ENCODE assay signal across 11 cellular contexts in the genomic region with DNA sequence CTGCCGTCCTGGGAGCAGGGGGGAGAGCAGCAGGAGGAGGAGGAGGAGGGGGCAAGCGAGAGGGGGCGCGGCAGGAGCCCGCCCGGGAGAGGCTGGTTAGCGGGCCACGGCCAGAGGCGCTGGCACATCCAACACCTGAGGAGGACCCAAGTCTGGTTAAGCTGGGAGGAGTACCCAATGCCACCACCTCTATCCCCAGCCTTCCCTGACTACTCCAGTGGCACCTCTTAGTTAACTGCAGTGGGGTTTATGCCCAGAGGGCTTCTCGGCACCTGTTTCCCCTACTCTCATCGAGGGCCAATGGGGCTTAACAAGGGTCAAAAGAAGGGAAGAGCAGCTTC. TPM values are rescaled to one million over a fixed set of nuclear protein-coding genes. Genes with fewer than 3 reads are reported as not detected.
DNase-seq lines count a peak whose midpoint lies in the region; ATAC-seq, FAIRE-seq and TF ChIP-seq lines count a peak whose summit lies in the region.
"Had no signal": no experiment of that assay in that cellular context is flagged by ENCODE, and none has a peak within 500 bp of the region (broad histone marks: within the 10 kb centered on the region; RNA-seq: fewer than 3 reads in every experiment).

No MANE protein-coding gene starts in this region.

- peak overlapping the region; percentile 75 to 90 (median 83) for H3K4me3 Mint-ChIP-seq in naive thymus-derived CD4-positive, alpha-beta T cell

- H3K79me2 ChIP-seq in GM12878 (ENCODE audit: control insufficient read depth, insufficient read depth, low read length) = no peaks in the 10 kb centered on the region; the same call in 1 of the 2 replicates

- POLR2A ChIA-PET in GM12878 (lab: Charles Lee) = interaction anchor here (1.0 to 3.6 kb wide), 3 partner anchors 11 to 45 kb away, joined by 3 to 12 read pairs (median 3); no protein-coding TSS in a partner anchor
- POLR2A ChIA-PET in naive thymus-derived CD4-positive, alpha-beta T cell (lab: Charles Lee) = interaction anchor here (1.3 to 8.9 kb wide), 4 partner anchors 9 to 33 kb away, joined by 4 to 80 read pairs (median 5); partner anchors contain the start of genes ABI3 and GNGT2

- H4K20me1 ChIP-seq in BLaER1 (peaks cover 30% of the 10 kb centered on the region), GM12878 (ENCODE audit: control insufficient read depth, insufficient read depth) (0 out of 2 replicates have a peak, but pooled peaks cover 7% of the 10 kb centered on the region)

- H3K27me3 Mint-ChIP-seq in naive thymus-derived CD4-positive, alpha-beta T cell = peaks cover 0 to 29% (median 0%) of the 10 kb centered on the region in 5 donors

- H3K27ac ChIP-seq in BLaER1 (no peak overlapping the region), GM12878 (ENCODE audit: control insufficient read depth, insufficient read depth) (no peak overlapping the region)
- no peak overlapping the region for H3K27ac ChIP-seq in naive thymus-derived CD4-positive, alpha-beta T cell (ENCODE audit: low read depth, low read length)
- H3K27ac ChIP-seq: gastroesophageal sphincter, KMS-11 had no signal

- H2AFZ ChIP-seq in GM12878 (ENCODE audit: control insufficient read depth, low read depth, low read length) = no peak overlapping the region

- FAIRE-seq in GM12878 (lab: Jason Lieb, UNC) = no peak

- H3K9me3 ChIP-seq in BLaER1 (no peaks in the 10 kb centered on the region), ES-I3 (ENCODE audit: control insufficient read depth, insufficient read depth, low read length) (no peaks in the 10 kb centered on the region), GM12878 (replicated peaks; ENCODE audit: control insufficient read depth, insufficient read depth, low read length) (no peaks in the 10 kb centered on the region), HAP-1 (no peaks in the 10 kb centered on the region)
- H3K9me3 ChIP-seq in naive thymus-derived CD4-positive, alpha-beta T cell (ENCODE audit: control insufficient read depth in 2 of 3, low read length in 3 of 3) = no peaks in the 10 kb centered on the region
- H3K9me3 ChIP-seq: gastroesophageal sphincter had no signal

- H3K27ac Mint-ChIP-seq in naive thymus-derived CD4-positive, alpha-beta T cell = peak overlapping the region in 2 of 9 donors; percentile 28 to 43

- H3K4me1 Mint-ChIP-seq in naive thymus-derived CD4-positive, alpha-beta T cell = peaks cover 7 to 47% (median 27%) of the 10 kb centered on the region in 7 donors

- SMC1A ChIA-PET in GM12878 (lab: Charles Lee; ENCODE audit: uncharacterized antibody, unreplicated experiment) = interaction anchor here (3.2 to 7.3 kb wide), 3 partner anchors 9 to 44 kb away, joined by 20 to 118 read pairs (median 22); no protein-coding TSS in a partner anchor

- H3K9me3 Mint-ChIP-seq in naive thymus-derived CD4-positive, alpha-beta T cell = peaks cover 0 to 1% (median 0%) of the 10 kb centered on the region in 11 donors

- peak overlapping the region; percentile 91 for H3K4me2 ChIP-seq in BLaER1
- H3K4me2 ChIP-seq in GM12878 (ENCODE audit: control insufficient read depth, insufficient read depth) = no peak overlapping the region
- H3K4me2 ChIP-seq: KMS-11 had no signal

- no peaks in the 10 kb centered on the region for H3K36me3 ChIP-seq in BLaER1
- H3K36me3 ChIP-seq in ES-I3 (ENCODE audit: insufficient read depth, low read length) = no peaks in the 10 kb centered on the region
- H3K36me3 ChIP-seq in GM12878 (ENCODE audit: control insufficient read depth in 2 of 2, insufficient read depth in 2 of 2, low read length in 1 of 2) = peaks cover 5 to 13% of the 10 kb centered on the region in 2 experiments
- peaks cover 0 to 16% (median 7%) of the 10 kb centered on the region in 3 experiments for H3K36me3 ChIP-seq in naive thymus-derived CD4-positive, alpha-beta T cell (ENCODE audit: control insufficient read depth in 2 of 3, insufficient read depth in 3 of 3, low read length in 3 of 3)
- H3K36me3 ChIP-seq in HAP-1 (replicated peaks) = no peaks in the 10 kb centered on the region
- H3K36me3 ChIP-seq: gastroesophageal sphincter had no signal

- 56% methylated on average over 10 of the region's 11 CpGs for WGBS in GM12878 (ENCODE audit: insufficient coverage, insufficient replicate concordance, low lambda C conversion rate, missing lambda C conversion rate)

- TF ChIP-seq EP300 in GM12878 (IDR thresholded peaks at IDR 0.05; ENCODE audit: borderline replicate concordance in 1 of 2, control insufficient read depth in 1 of 2, low read depth in 2 of 2, low read length in 2 of 2) = no peak

- no peak for DNase-seq in GM12878 (ENCODE audit: low read depth, low spot score)
- no peak for DNase-seq in naive thymus-derived CD4-positive, alpha-beta T cell
- DNase-seq in NCI-H2107 (lab: John Stamatoyannopoulos, UW) = no peak
- DNase-seq in NCI-H1048 (lab: John Stamatoyannopoulos, UW) = no peak
- no peak for DNase-seq in HAP-1 (ENCODE audit: low spot score in 2 of 2)
- no peak for DNase-seq in hypothalamus (lab: John Stamatoyannopoulos, UW)
- DNase-seq: NCI-H2171 treated with DMSO at 0.1 percent for 48 hours had no signal

- no peak for TF ChIP-seq POLR2A in GM12878 (IDR thresholded peaks at IDR 0.05; ENCODE audit: low read depth, low read length)

- in situ Hi-C loops in GM12878 (cut with MboI) (loop anchor here (10.0 kb wide), 1 partner anchor 50 kb away; no protein-coding TSS in a partner anchor), HAP-1 (cut with MboI; ENCODE audit: low sequenced_read_pairs) (no loop called here)

- no peak overlapping the region for H3K9ac ChIP-seq in BLaER1
- peak overlapping the region; percentile 52; the same call in 1 of the 2 replicates for H3K9ac ChIP-seq in ES-I3 (ENCODE audit: low read depth, low read length)
- H3K9ac ChIP-seq in GM12878 (ENCODE audit: control insufficient read depth, insufficient read depth, low read length) = no peak overlapping the region
- H3K9ac ChIP-seq: KMS-11 had no signal

- H3K36me3 Mint-ChIP-seq in naive thymus-derived CD4-positive, alpha-beta T cell = peaks cover 0 to 28% (median 4%) of the 10 kb centered on the region in 5 donors

- no peak for TF ChIP-seq RAD21 in GM12878 (IDR thresholded peaks at IDR 0.05; ENCODE audit: insufficient read depth, low read depth, low read length)

- no TSS peak for BruUV-seq in GM12878 (replicated peaks; lab: Mats Ljungman, UMichigan)

- RAD21 ChIA-PET in GM12878 (lab: Charles Lee; ENCODE audit: unreplicated experiment) = interaction anchor here (0.6 to 5.9 kb wide), 5 partner anchors 8 to 171 kb away, joined by 3 to 72 read pairs (median 35); partner anchors contain the start of genes ABI3 and GNGT2

- no peak for TF ChIP-seq CTCF in GM12878 (IDR thresholded peaks at IDR 0.05 in 2 of 3, conservative IDR thresholded peaks at IDR 0.05 in 1 of 3; ENCODE audit: control insufficient read depth in 2 of 3, extremely low read depth in 1 of 3, insufficient read depth in 1 of 3, low read depth in 3 of 3, low read length in 3 of 3)

- H3K4me3 ChIP-seq in BLaER1 = peak overlapping the region; percentile 56
- H3K4me3 ChIP-seq in GM12878 = no peak overlapping the region
- peak overlapping the region; percentile 56 for H3K4me3 ChIP-seq in naive thymus-derived CD4-positive, alpha-beta T cell (ENCODE audit: low read length)
- H3K4me3 ChIP-seq in HAP-1 = no peak overlapping the region

- ATAC-seq in GM12878 = no peak
- ATAC-seq in naive thymus-derived CD4-positive, alpha-beta T cell = no peak
- ATAC-seq: gastroesophageal sphincter had no signal

- intact Hi-C loops in GM12878 (cut with micrococcal nuclease; ENCODE audit: unreplicated experiment) = loop anchor here (5.0 kb wide), 1 partner anchor 193 kb away; no protein-coding TSS in a partner anchor
- intact Hi-C loops in naive thymus-derived CD4-positive, alpha-beta T cell (cut with micrococcal nuclease) = loop anchor here in 1 of 2 donors (10.0 kb wide), 1 partner anchor 280 kb away; the partner anchor contains the start of gene SNF8

- CTCF ChIA-PET in GM12878 (lab: Yijun Ruan, JAX) = interaction anchor here (1.8 to 8.2 kb wide), 4 partner anchors 14 to 67 kb away, joined by 8 to 178 read pairs (median 51); partner anchors contain the start of gene ABI3
- CTCF ChIA-PET in naive thymus-derived CD4-positive, alpha-beta T cell (lab: Charles Lee) = interaction anchor here (0.9 to 7.0 kb wide), 4 partner anchors 13 to 42 kb away, joined by 3 to 143 read pairs (median 35); partner anchors contain the start of genes ABI3 and GNGT2

- H3K27me3 ChIP-seq in BLaER1 (peaks cover 65% of the 10 kb centered on the region), GM12878 (replicated peaks in 1 of 2; ENCODE audit: control insufficient read depth in 2 of 2, insufficient read depth in 2 of 2, low read length in 1 of 2) (no peaks in the 10 kb centered on the region), HAP-1 (ENCODE audit: low read depth) (no peaks in the 10 kb centered on the region)
- H3K27me3 ChIP-seq in naive thymus-derived CD4-positive, alpha-beta T cell (ENCODE audit: control insufficient read depth in 2 of 2, insufficient read depth in 2 of 2, low read length in 2 of 2) = no peaks in the 10 kb centered on the region

- peaks cover 39% of the 10 kb centered on the region for H3K4me1 ChIP-seq in BLaER1
- peaks cover 7% of the 10 kb centered on the region; the same call in 1 of the 2 replicates for H3K4me1 ChIP-seq in ES-I3 (ENCODE audit: insufficient read depth, low read length)
- H3K4me1 ChIP-seq in GM12878 (ENCODE audit: control insufficient read depth, insufficient read depth, low read length) = peaks cover 28% of the 10 kb centered on the region
- peaks cover 22 to 38% of the 10 kb centered on the region in 2 donors for H3K4me1 ChIP-seq in naive thymus-derived CD4-positive, alpha-beta T cell (ENCODE audit: control insufficient read depth in 2 of 2, insufficient read depth in 2 of 2, low read length in 2 of 2)
- H3K4me1 ChIP-seq in HAP-1 = no peaks in the 10 kb centered on the region

RNA-seq across cellular contexts. Expression of gene PHOSPHO1, which starts 5.6 kb away (rescaled TPM):
- total RNA-seq in GM12878 (2013; cell fraction: nucleolus; rRNA removed) = not detected in 2 replicates
- total RNA-seq in GM12878 (2014; rRNA removed) (0.11 and 0.23 TPM in 2 replicates), GM12878 (2014; rRNA removed; fragmentation: Illumina TruSeq; extraction: Trizol) (0.09 TPM in 1 of 2 replicates, not detected in the other), GM12878 (2021) (0.21 and 0.26 TPM in 2 replicates)
- polyA plus RNA-seq in GM12878 (2011; ENCODE audit: low read depth) = 0.79 TPM
- polyA plus RNA-seq in GM12878 (2011; rRNA removed) (not detected in 2 replicates), GM12878 (2014; fragmentation: Illumina TruSeq; extraction: Trizol) (0.03 TPM in 1 of 2 replicates, not detected in the other), GM12878 (2014; fragmentation: Nextera tagmentation; extraction: Ambion mirVana) (under 1 TPM in 1 of 2 experiments, not detected in 1; 0.04 TPM), GM12878 (2014; rRNA removed) (0.06 TPM in 1 of 2 replicates, not detected in the other), GM12878 (2016; fragmentation: Nextera tagmentation; extraction: Ambion mirVana) (1 to 10 TPM in 1 of 2 experiments, under 1 TPM in 1; 0.84 to 1.5 TPM)
- not detected in 2 replicates for polyA plus RNA-seq in GM12878 (2011; cell fraction: cytosol; rRNA removed)
- polyA plus RNA-seq in GM12878 (2011; cell fraction: nucleus; rRNA removed) = not detected in 2 replicates
- polyA plus RNA-seq in GM12878 (2012) = 1.3 and 1.5 TPM in 2 replicates
- not detected in 2 replicates for polyA minus RNA-seq in GM12878 (2011; rRNA and poly(A)+ RNA removed)
- not detected in 2 replicates for polyA minus RNA-seq in GM12878 (2011; cell fraction: cytosol; rRNA and poly(A)+ RNA removed)
- polyA minus RNA-seq in GM12878 (2011; cell fraction: nucleus; rRNA and poly(A)+ RNA removed) = not detected in 2 replicates
- total RNA-seq in naive thymus-derived CD4-positive, alpha-beta T cell = under 1 TPM in 1 of 5 experiments, not detected in 4; 0.17 TPM
- under 1 TPM; 0.46 to 0.99 TPM for polyA plus RNA-seq in naive thymus-derived CD4-positive, alpha-beta T cell

RNA-seq across cellular contexts. Expression of gene ABI3, which starts 14.5 kb away (rescaled TPM):
- 150 and 188 TPM in 2 replicates for total RNA-seq in GM12878 (2013; cell fraction: nucleolus; rRNA removed)
- total RNA-seq in GM12878 (2014; rRNA removed) (44.8 and 51.9 TPM in 2 replicates), GM12878 (2014; rRNA removed; fragmentation: Illumina TruSeq; extraction: Trizol) (19.8 and 20.3 TPM in 2 replicates), GM12878 (2021) (64.8 and 67.0 TPM in 2 replicates)
- polyA plus RNA-seq in GM12878 (2011; ENCODE audit: low read depth) = 16.5 TPM
- polyA plus RNA-seq in GM12878 (2011; rRNA removed) (25.8 and 70.6 TPM in 2 replicates), GM12878 (2014; fragmentation: Illumina TruSeq; extraction: Trizol) (11.3 and 24.5 TPM in 2 replicates), GM12878 (2014; fragmentation: Nextera tagmentation; extraction: Ambion mirVana) (10 to 100 TPM; 13.4 to 21.7 TPM), GM12878 (2014; rRNA removed) (50.4 and 63.4 TPM in 2 replicates), GM12878 (2016; fragmentation: Nextera tagmentation; extraction: Ambion mirVana) (100 to 1,000 TPM; 105 to 109 TPM)
- 71.2 and 98.3 TPM in 2 replicates for polyA plus RNA-seq in GM12878 (2011; cell fraction: cytosol; rRNA removed)
- 84.5 and 115 TPM in 2 replicates for polyA plus RNA-seq in GM12878 (2011; cell fraction: nucleus; rRNA removed)
- polyA plus RNA-seq in GM12878 (2012) = 33.9 and 42.3 TPM in 2 replicates
- polyA minus RNA-seq in GM12878 (2011; rRNA and poly(A)+ RNA removed) = 57.6 and 93.4 TPM in 2 replicates
- 38.8 and 42.9 TPM in 2 replicates for polyA minus RNA-seq in GM12878 (2011; cell fraction: cytosol; rRNA and poly(A)+ RNA removed)
- 53.8 and 102 TPM in 2 replicates for polyA minus RNA-seq in GM12878 (2011; cell fraction: nucleus; rRNA and poly(A)+ RNA removed)
- 10 to 100 TPM in 3 of 5 experiments, 1 to 10 TPM in 2; 8.2 to 57.8 (median 11.0) TPM for total RNA-seq in naive thymus-derived CD4-positive, alpha-beta T cell
- polyA plus RNA-seq in naive thymus-derived CD4-positive, alpha-beta T cell = 10 to 100 TPM; 15.0 to 21.8 TPM

RNA-seq across cellular contexts. Expression of gene GNGT2, which starts 14.6 kb away (rescaled TPM):
- 19.2 and 22.5 TPM in 2 replicates for total RNA-seq in GM12878 (2013; cell fraction: nucleolus; rRNA removed)
- total RNA-seq in GM12878 (2014; rRNA removed) (21.4 and 23.5 TPM in 2 replicates), GM12878 (2014; rRNA removed; fragmentation: Illumina TruSeq; extraction: Trizol) (27.1 and 29.8 TPM in 2 replicates), GM12878 (2021) (27.5 and 27.9 TPM in 2 replicates)
- 33.4 TPM for polyA plus RNA-seq in GM12878 (2011; ENCODE audit: low read depth)
- polyA plus RNA-seq in GM12878 (2011; rRNA removed) (60.0 and 65.4 TPM in 2 replicates), GM12878 (2014; fragmentation: Illumina TruSeq; extraction: Trizol) (53.3 and 60.4 TPM in 2 replicates), GM12878 (2014; fragmentation: Nextera tagmentation; extraction: Ambion mirVana) (10 to 100 TPM; 15.3 to 22.6 TPM), GM12878 (2014; rRNA removed) (30.4 and 36.5 TPM in 2 replicates), GM12878 (2016; fragmentation: Nextera tagmentation; extraction: Ambion mirVana) (10 to 100 TPM; 39.0 to 51.4 TPM)
- polyA plus RNA-seq in GM12878 (2011; cell fraction: cytosol; rRNA removed) = 61.5 and 74.4 TPM in 2 replicates
- 22.0 and 25.7 TPM in 2 replicates for polyA plus RNA-seq in GM12878 (2011; cell fraction: nucleus; rRNA removed)
- polyA plus RNA-seq in GM12878 (2012) = 34.7 and 35.6 TPM in 2 replicates
- polyA minus RNA-seq in GM12878 (2011; rRNA and poly(A)+ RNA removed) = 28.7 and 48.4 TPM in 2 replicates
- polyA minus RNA-seq in GM12878 (2011; cell fraction: cytosol; rRNA and poly(A)+ RNA removed) = 11.9 and 15.9 TPM in 2 replicates
- polyA minus RNA-seq in GM12878 (2011; cell fraction: nucleus; rRNA and poly(A)+ RNA removed) = 8.4 and 8.6 TPM in 2 replicates
- 10 to 100 TPM in 2 of 5 experiments, 1 to 10 TPM in 3; 2.8 to 16.9 (median 5.1) TPM for total RNA-seq in naive thymus-derived CD4-positive, alpha-beta T cell
- 10 to 100 TPM in 1 of 2 donors, 1 to 10 TPM in 1; 8.3 to 11.7 TPM for polyA plus RNA-seq in naive thymus-derived CD4-positive, alpha-beta T cell

Comparison
In these comparisons a context has a peak if more than half of its experiments do, and no peak if none do; other contexts are left out.
1. H3K4me3 ChIP-seq: peak in BLaER1 (single experiment) and naive thymus-derived CD4-positive, alpha-beta T cell (single experiment); none in GM12878 (single experiment) and HAP-1 (single experiment).